Comparison of ENCODE assay signal across 11 cellular contexts in genomic region chr15:83323296-83323711, GRCh38. TPM values are rescaled to one million over a fixed set of nuclear protein-coding genes. Genes with fewer than 3 reads are reported as not detected.
DNase-seq lines count a peak whose midpoint lies in the region; TF ChIP-seq lines count a peak whose summit lies in the region.
"Had no signal": no experiment of that assay in that cellular context is flagged by ENCODE, and none has a peak within 500 bp of the region (broad histone marks: within the 10 kb centered on the region; RNA-seq: fewer than 3 reads in every experiment).

No MANE protein-coding gene starts in this region.

- H3K4me3 ChIP-seq in AG10803 (ENCODE audit: low read length) (no peak overlapping the region; the same call in 1 of the 2 replicates), lower leg skin (ENCODE audit: low read depth, poor library complexity, severe bottlenecking) (no peak overlapping the region), coronary artery (no peak overlapping the region)
- H3K4me3 ChIP-seq: cardiac muscle cell had no signal

- DNase-seq in AG10803 (ENCODE audit: low read depth) (peak; percentile 96), HT1080 (ENCODE audit: low read depth) (peak; percentile 93), epidermal melanocyte (ENCODE audit: insufficient read length, low spot score) (peak; percentile 42), myocyte (ENCODE audit: low read depth) (peak; percentile 81), NK-92 (lab: John Stamatoyannopoulos, UW; ENCODE audit: unreplicated experiment) (no peak), MV-4-11 (lab: John Stamatoyannopoulos, UW) (no peak), lower leg skin (ENCODE audit: low spot score in 2 of 2) (no peak), coronary artery (ENCODE audit: low spot score) (no peak)
- DNase-seq: H9, NCI-H2107 had no signal

- 59 to 66% methylated on average over 9 of the region's 9 CpGs for WGBS in lower leg skin, 2 donors

- TF ChIP-seq CTCF in AG10803 (conservative IDR thresholded peaks at IDR 0.05; ENCODE audit: low read length) (no peak), lower leg skin (IDR thresholded peaks at IDR 0.05) (no peak), coronary artery (IDR thresholded peaks at IDR 0.05) (no peak)

- intact Hi-C loops in lower leg skin (cut with DNase I; ENCODE audit: low total_unique reads) = no loop called here

- H3K27ac ChIP-seq in coronary artery = no peak overlapping the region
- H3K27ac ChIP-seq: cardiac muscle cell had no signal

- TF ChIP-seq POLR2A in lower leg skin (IDR thresholded peaks at IDR 0.05) = no peak

RNA-seq across cellular contexts. Expression of gene BNC1, which starts 38.8 kb away (rescaled TPM):
- 14.8 and 18.1 TPM in 2 replicates for total RNA-seq in HT1080 (2014; rRNA removed; shearing (Covaris generic))
- 14.8 and 16.8 TPM in 2 replicates for polyA plus RNA-seq in HT1080 (2015; cell fraction: cytosol; rRNA removed)
- polyA plus RNA-seq in HT1080 (2015; cell fraction: nucleus; rRNA removed) = 14.2 and 14.3 TPM in 2 replicates
- total RNA-seq in myocyte (3.6 and 5.1 TPM in 2 replicates), lower leg skin (10 to 100 TPM; 26.2 to 31.6 (median 28.8) TPM)
- 2.8 TPM for polyA plus RNA-seq in myocyte (2012)
- total RNA-seq: H9 had no signal

Comparison
In these comparisons a context has a peak if more than half of its experiments do, and no peak if none do; other contexts are left out.
1. DNase-seq: peak in AG10803 (single experiment), HT1080 (single experiment), epidermal melanocyte (single experiment) and myocyte (single experiment); none in NK-92 (single experiment), MV-4-11 (single experiment), lower leg skin (0 of 2) and coronary artery (single experiment).